ENCODE assay signal across 8 cellular contexts in genomic region chr15:45588199-45588910, GRCh38. TPM values are rescaled to one million over a fixed set of nuclear protein-coding genes. Genes with fewer than 3 reads are reported as not detected.
DNase-seq lines count a peak whose midpoint lies in the region; ATAC-seq, FAIRE-seq and TF ChIP-seq lines count a peak whose summit lies in the region.

No MANE protein-coding gene starts in this region.

- WGBS in right lobe of liver (ENCODE audit: insufficient coverage, low coverage, low lambda C conversion rate, missing lambda C conversion rate): 22% methylated on average over 6 of the region's 6 CpGs

- no peak overlapping the region for H2AFZ ChIP-seq in astrocyte (ENCODE audit: low read depth, low read length)

- intact Hi-C loops in activated naive CD4-positive, alpha-beta T cell treated with anti-CD3 and anti-CD28 coated beads for 36 hours (cut with micrococcal nuclease): no loop called here
- intact Hi-C loops in right lobe of liver (cut with DNase I): no loop called here

- no peak for ATAC-seq in right lobe of liver
- ATAC-seq in GM18870 (IDR thresholded peaks at IDR 0.05; ENCODE audit: unreplicated experiment): no peak
- ATAC-seq in GM21381 (IDR thresholded peaks at IDR 0.05; ENCODE audit: unreplicated experiment): no peak

- peaks cover 3% of the 10 kb centered on the region for H3K36me3 Mint-ChIP-seq in activated naive CD4-positive, alpha-beta T cell treated with anti-CD3 and anti-CD28 coated beads for 36 hours (ENCODE audit: low read depth)
- H3K36me3 Mint-ChIP-seq in astrocyte (ENCODE audit: low read depth, unreplicated experiment): peaks cover under 1% of the 10 kb centered on the region
- peaks cover 6% of the 10 kb centered on the region for H3K36me3 Mint-ChIP-seq in type B pancreatic cell

- peak overlapping the region; percentile 94 for H3K9ac ChIP-seq in astrocyte (ENCODE audit: low read length)

- CTCF ChIA-PET in activated naive CD4-positive, alpha-beta T cell treated with anti-CD3 and anti-CD28 coated beads for 36 hours (lab: Charles Lee): interaction anchor here (0.7 to 3.9 kb wide), 7 partner anchors 12 to 158 kb away, joined by 3 to 15 read pairs (median 5); no protein-coding TSS in a partner anchor

- H3K27ac Mint-ChIP-seq in activated naive CD4-positive, alpha-beta T cell treated with anti-CD3 and anti-CD28 coated beads for 36 hours: peak overlapping the region; percentile 100
- peak overlapping the region; percentile 73 for H3K27ac Mint-ChIP-seq in astrocyte (ENCODE audit: unreplicated experiment)
- peak overlapping the region; percentile 100 for H3K27ac Mint-ChIP-seq in type B pancreatic cell

- H3K4me1 ChIP-seq in astrocyte (ENCODE audit: insufficient read depth, low read length) (peaks cover 20% of the 10 kb centered on the region), right lobe of liver (peaks cover 0 to 23% (median 5%) of the 10 kb centered on the region in 4 donors)

- peaks cover 41% of the 10 kb centered on the region for H3K4me1 Mint-ChIP-seq in activated naive CD4-positive, alpha-beta T cell treated with anti-CD3 and anti-CD28 coated beads for 36 hours (ENCODE audit: low read depth)
- peaks cover 17% of the 10 kb centered on the region for H3K4me1 Mint-ChIP-seq in astrocyte (ENCODE audit: low read depth, unreplicated experiment)
- peaks cover 12% of the 10 kb centered on the region for H3K4me1 Mint-ChIP-seq in type B pancreatic cell (ENCODE audit: unreplicated experiment)

- FAIRE-seq in astrocyte (lab: Jason Lieb, UNC): peak; percentile 9

- H3K4me2 ChIP-seq in astrocyte (ENCODE audit: low read length): peak overlapping the region; percentile 88

- peak overlapping the region; percentile 100 for H3K4me3 Mint-ChIP-seq in activated naive CD4-positive, alpha-beta T cell treated with anti-CD3 and anti-CD28 coated beads for 36 hours
- H3K4me3 Mint-ChIP-seq in astrocyte (ENCODE audit: unreplicated experiment) (peak overlapping the region; percentile 96), type B pancreatic cell (peak overlapping the region; percentile 100)

- H3K9me3 ChIP-seq in astrocyte (ENCODE audit: insufficient read depth, low read depth, low read length) (no peaks in the 10 kb centered on the region), right lobe of liver (no peaks in the 10 kb centered on the region)

- peak overlapping the region; percentile 97 for H3K27ac ChIP-seq in astrocyte (ENCODE audit: low read depth, low read length)
- H3K27ac ChIP-seq in right lobe of liver: peak overlapping the region; percentile 97 to 98 (median 97)

- peaks cover 58% of the 10 kb centered on the region for H3K79me2 ChIP-seq in astrocyte (ENCODE audit: insufficient read depth, low read length)

- H3K36me3 ChIP-seq in astrocyte (ENCODE audit: insufficient read depth, low read length): no peaks in the 10 kb centered on the region
- no peaks in the 10 kb centered on the region for H3K36me3 ChIP-seq in right lobe of liver

- TF ChIP-seq CTCF in astrocyte (IDR thresholded peaks at IDR 0.05; ENCODE audit: insufficient read depth, low read depth, low read length): no peak
- TF ChIP-seq CTCF in right lobe of liver (IDR thresholded peaks at IDR 0.05): no peak
- TF ChIP-seq CTCF in type B pancreatic cell (conservative IDR thresholded peaks at IDR 0.05): no peak

- no peaks in the 10 kb centered on the region for H3K9me3 Mint-ChIP-seq in activated naive CD4-positive, alpha-beta T cell treated with anti-CD3 and anti-CD28 coated beads for 36 hours
- H3K9me3 Mint-ChIP-seq in astrocyte (ENCODE audit: unreplicated experiment) (no peaks in the 10 kb centered on the region), type B pancreatic cell (no peaks in the 10 kb centered on the region)

- no peak for TF ChIP-seq POLR2A in right lobe of liver (IDR thresholded peaks at IDR 0.05)

- H4K20me1 ChIP-seq in astrocyte (ENCODE audit: insufficient read depth, low read length): no peaks in the 10 kb centered on the region

- H3K27me3 ChIP-seq in astrocyte (ENCODE audit: insufficient read depth, low read length) (no peaks in the 10 kb centered on the region), right lobe of liver (no peaks in the 10 kb centered on the region)

- H3K27me3 Mint-ChIP-seq in activated naive CD4-positive, alpha-beta T cell treated with anti-CD3 and anti-CD28 coated beads for 36 hours (ENCODE audit: low read depth): no peaks in the 10 kb centered on the region
- H3K27me3 Mint-ChIP-seq in astrocyte (ENCODE audit: low read depth, unreplicated experiment) (no peaks in the 10 kb centered on the region), type B pancreatic cell (no peaks in the 10 kb centered on the region)

- H3K4me3 ChIP-seq in astrocyte (ENCODE audit: insufficient read depth, low read depth, low read length): peak overlapping the region; percentile 99
- peak overlapping the region; percentile 53 to 85 (median 74) for H3K4me3 ChIP-seq in right lobe of liver

- no peak for DNase-seq in activated naive CD4-positive, alpha-beta T cell treated with anti-CD3 and anti-CD28 coated beads for 36 hours
- no peak for DNase-seq in activated naive CD4-positive, alpha-beta T cell treated with Interleukin-2 at 50 U/mL for 16 hours
- no peak for DNase-seq in astrocyte (ENCODE audit: low read depth)
- DNase-seq in right lobe of liver: no peak
- no peak for DNase-seq in type B pancreatic cell (ENCODE audit: extremely low spot score, unreplicated experiment)
- no peak for DNase-seq in GF-D8 (lab: John Stamatoyannopoulos, UW)

RNA-seq across cellular contexts. Expression of gene BLOC1S6, which starts 1.2 kb away (rescaled TPM):
- 10 to 100 TPM; 36.8 to 42.8 TPM for total RNA-seq in activated naive CD4-positive, alpha-beta T cell treated with anti-CD3 and anti-CD28 coated beads for 36 hours
- total RNA-seq in astrocyte (62.3 and 64.2 TPM in 2 replicates), right lobe of liver (10 to 100 TPM; 15.9 to 33.7 (median 24.3) TPM), type B pancreatic cell (ENCODE audit: low replicate concordance) (30.9 and 46.7 TPM in 2 replicates)

RNA-seq across cellular contexts. Expression of gene SQOR, which starts 46.5 kb away (rescaled TPM):
- total RNA-seq in activated naive CD4-positive, alpha-beta T cell treated with anti-CD3 and anti-CD28 coated beads for 36 hours: 10 to 100 TPM; 54.3 to 56.4 TPM
- total RNA-seq in astrocyte: 4.0 and 4.2 TPM in 2 replicates
- 10 to 100 TPM; 34.2 to 77.7 (median 49.1) TPM for total RNA-seq in right lobe of liver
- total RNA-seq in type B pancreatic cell (ENCODE audit: low replicate concordance): 6.7 and 9.2 TPM in 2 replicates
